In genomic region chr6:43427406-43428111, GRCh38 we compare ENCODE assay signal across 1 cellular context.
TF ChIP-seq lines count a peak whose summit lies in the region.

ABCC10 (plus strand) TSS chr6:43427541; CDS start chr6:43427979, 438 bp downstream.

TF ChIP-seq in HepG2, 621 proteins besides CTCF, POLR2A, EP300 and RAD21 (continued from another document and continues in another):
- TF ChIP-seq, protein P1, sequence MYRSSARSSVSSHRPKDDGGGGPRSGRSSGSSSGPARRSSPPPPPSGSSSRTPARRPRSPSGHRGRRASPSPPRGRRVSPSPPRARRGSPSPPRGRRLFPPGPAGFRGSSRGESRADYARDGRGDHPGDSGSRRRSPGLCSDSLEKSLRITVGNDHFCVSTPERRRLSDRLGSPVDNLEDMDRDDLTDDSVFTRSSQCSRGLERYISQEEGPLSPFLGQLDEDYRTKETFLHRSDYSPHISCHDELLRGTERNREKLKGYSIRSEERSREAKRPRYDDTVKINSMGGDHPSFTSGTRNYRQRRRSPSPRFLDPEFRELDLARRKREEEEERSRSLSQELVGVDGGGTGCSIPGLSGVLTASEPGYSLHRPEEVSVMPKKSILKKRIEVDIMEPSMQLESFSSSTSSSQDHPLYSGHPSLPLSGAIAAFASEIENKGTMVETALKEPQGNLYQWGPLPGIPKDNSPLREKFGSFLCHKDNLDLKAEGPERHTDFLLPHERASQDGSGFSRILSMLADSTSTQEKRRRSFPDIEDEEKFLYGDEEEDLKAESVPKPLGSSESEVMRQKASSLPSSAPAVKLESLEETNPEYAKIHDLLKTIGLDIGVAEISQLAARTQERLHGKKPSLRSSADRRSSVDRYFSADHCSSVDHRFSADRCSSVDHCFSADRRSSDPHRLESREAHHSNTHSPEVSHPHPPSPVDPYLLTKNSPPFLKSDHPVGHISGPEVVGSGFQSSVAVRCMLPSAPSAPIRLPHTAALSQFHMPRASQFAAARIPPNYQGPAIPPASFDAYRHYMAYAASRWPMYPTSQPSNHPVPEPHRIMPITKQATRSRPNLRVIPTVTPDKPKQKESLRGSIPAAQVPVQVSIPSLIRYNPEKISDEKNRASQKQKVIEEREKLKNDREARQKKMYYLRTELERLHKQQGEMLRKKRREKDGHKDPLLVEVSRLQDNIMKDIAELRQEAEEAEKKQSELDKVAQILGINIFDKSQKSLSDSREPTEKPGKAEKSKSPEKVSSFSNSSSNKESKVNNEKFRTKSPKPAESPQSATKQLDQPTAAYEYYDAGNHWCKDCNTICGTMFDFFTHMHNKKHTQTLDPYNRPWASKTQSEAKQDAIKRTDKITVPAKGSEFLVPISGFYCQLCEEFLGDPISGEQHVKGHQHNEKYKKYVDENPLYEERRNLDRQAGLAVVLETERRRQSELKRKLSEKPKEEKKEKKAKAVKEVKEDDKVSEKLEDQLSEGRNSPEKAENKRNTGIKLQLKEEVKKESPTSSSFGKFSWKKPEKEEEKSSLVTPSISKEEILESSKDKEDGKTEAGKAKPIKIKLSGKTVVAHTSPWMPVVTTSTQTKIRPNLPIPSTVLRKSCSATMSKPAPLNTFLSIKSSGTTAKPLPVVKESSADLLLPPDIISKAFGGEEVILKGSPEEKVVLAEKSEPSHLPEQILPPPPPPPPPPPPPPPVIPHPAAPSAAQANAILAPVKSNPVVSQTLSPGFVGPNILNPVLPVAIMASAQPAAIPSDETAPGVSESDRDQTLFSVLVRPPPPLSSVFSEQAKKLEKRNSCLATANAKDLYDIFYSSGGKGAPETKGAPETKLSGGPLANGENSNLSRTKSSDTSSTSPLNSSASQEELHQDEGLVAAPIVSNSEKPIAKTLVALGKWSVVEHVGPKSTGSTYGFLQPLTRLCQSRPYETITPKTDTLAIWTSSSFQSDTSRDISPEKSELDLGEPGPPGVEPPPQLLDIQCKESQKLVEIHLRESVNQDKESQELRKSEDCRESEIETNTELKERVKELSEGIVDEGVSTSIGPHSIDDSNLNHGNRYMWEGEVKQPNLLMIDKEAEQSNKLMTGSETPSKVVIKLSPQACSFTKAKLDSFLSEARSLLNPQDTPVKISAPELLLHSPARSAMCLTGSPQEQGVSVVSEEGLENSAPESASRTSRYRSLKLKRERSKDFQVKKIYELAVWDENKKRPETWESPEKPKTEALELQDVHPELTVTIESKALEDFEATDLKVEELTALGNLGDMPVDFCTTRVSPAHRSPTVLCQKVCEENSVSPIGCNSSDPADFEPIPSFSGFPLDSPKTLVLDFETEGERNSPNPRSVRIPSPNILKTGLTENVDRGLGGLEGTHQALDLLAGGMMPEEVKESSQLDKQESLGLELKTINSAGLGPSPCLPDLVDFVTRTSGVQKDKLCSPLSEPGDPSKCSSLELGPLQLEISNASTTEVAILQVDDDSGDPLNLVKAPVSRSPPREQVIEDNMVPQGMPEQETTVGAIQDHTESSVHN (CRISPR knock-in tag; IDR thresholded peaks at IDR 0.05), result no peak; the same call in 1 of the 2 replicates
- TF ChIP-seq, protein P2, sequence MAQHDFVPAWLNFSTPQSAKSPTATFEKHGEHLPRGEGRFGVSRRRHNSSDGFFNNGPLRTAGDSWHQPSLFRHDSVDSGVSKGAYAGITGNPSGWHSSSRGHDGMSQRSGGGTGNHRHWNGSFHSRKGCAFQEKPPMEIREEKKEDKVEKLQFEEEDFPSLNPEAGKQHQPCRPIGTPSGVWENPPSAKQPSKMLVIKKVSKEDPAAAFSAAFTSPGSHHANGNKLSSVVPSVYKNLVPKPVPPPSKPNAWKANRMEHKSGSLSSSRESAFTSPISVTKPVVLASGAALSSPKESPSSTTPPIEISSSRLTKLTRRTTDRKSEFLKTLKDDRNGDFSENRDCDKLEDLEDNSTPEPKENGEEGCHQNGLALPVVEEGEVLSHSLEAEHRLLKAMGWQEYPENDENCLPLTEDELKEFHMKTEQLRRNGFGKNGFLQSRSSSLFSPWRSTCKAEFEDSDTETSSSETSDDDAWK (CRISPR knock-in tag; IDR thresholded peaks at IDR 0.05), result no peak
- TF ChIP-seq, protein P3, sequence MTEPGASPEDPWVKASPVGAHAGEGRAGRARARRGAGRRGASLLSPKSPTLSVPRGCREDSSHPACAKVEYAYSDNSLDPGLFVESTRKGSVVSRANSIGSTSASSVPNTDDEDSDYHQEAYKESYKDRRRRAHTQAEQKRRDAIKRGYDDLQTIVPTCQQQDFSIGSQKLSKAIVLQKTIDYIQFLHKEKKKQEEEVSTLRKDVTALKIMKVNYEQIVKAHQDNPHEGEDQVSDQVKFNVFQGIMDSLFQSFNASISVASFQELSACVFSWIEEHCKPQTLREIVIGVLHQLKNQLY (CRISPR knock-in tag; IDR thresholded peaks at IDR 0.05), result no peak
- TF ChIP-seq TBP (CRISPR knock-in tag; IDR thresholded peaks at IDR 0.05) (no peak), ZNF761 (CRISPR knock-in tag; conservative IDR thresholded peaks at IDR 0.05) (no peak; the same call in 1 of the 2 replicates), ZNF292 (CRISPR knock-in tag; IDR thresholded peaks at IDR 0.05; ENCODE audit: borderline replicate concordance, low read depth) (peak; percentile 90; the same call in 1 of the 2 replicates), CENPT (CRISPR knock-in tag; IDR thresholded peaks at IDR 0.05; ENCODE audit: low read depth) (no peak), ZFP90 (CRISPR knock-in tag; IDR thresholded peaks at IDR 0.05; ENCODE audit: borderline replicate concordance) (peak; percentile 96), PHF21A (CRISPR knock-in tag; IDR thresholded peaks at IDR 0.05) (peak; percentile 91; the same call in 1 of the 2 replicates), WIZ (CRISPR knock-in tag; IDR thresholded peaks at IDR 0.05) (no peak), BCL6 (CRISPR knock-in tag; IDR thresholded peaks at IDR 0.05) (no peak; the same call in 1 of the 2 replicates), LCORL (IDR thresholded peaks at IDR 0.05) (no peak), LCORL (CRISPR knock-in tag; IDR thresholded peaks at IDR 0.05) (peak; percentile 66), PCBP1 (IDR thresholded peaks at IDR 0.05; ENCODE audit: borderline replicate concordance, low read depth, low read length) (0 out of 2 replicates have a peak, but pooled peaks have one; percentile 73), ZFY (CRISPR knock-in tag; IDR thresholded peaks at IDR 0.05) (peak; percentile 94), ATAD3A (CRISPR knock-in tag; IDR thresholded peaks at IDR 0.05) (no peak), SP1 (IDR thresholded peaks at IDR 0.05) (no peak), SP1 (CRISPR knock-in tag; IDR thresholded peaks at IDR 0.05) (peak; percentile 84), ZNF790 (CRISPR knock-in tag; IDR thresholded peaks at IDR 0.05; ENCODE audit: borderline replicate concordance) (no peak; the same call in 1 of the 2 replicates), FOSL2 (CRISPR knock-in tag; IDR thresholded peaks at IDR 0.05) (0 out of 2 replicates have a peak, but pooled peaks have one; percentile 19), DPF2 (CRISPR knock-in tag; IDR thresholded peaks at IDR 0.05; ENCODE audit: borderline replicate concordance, low read depth) (no peak), ZNF781 (CRISPR knock-in tag; IDR thresholded peaks at IDR 0.05; ENCODE audit: borderline replicate concordance, not compliant biosample characterization) (peak; percentile 55), ZNF607 (CRISPR knock-in tag; IDR thresholded peaks at IDR 0.05; ENCODE audit: borderline replicate concordance) (no peak; the same call in 1 of the 2 replicates), HMG20A (CRISPR knock-in tag; IDR thresholded peaks at IDR 0.05; ENCODE audit: borderline replicate concordance) (no peak), ZNF17 (CRISPR knock-in tag; IDR thresholded peaks at IDR 0.05) (no peak), SNAPC2 (CRISPR knock-in tag; IDR thresholded peaks at IDR 0.05) (no peak), LRRFIP1 (CRISPR knock-in tag; conservative IDR thresholded peaks at IDR 0.05) (no peak), ZNF513 (CRISPR knock-in tag; conservative IDR thresholded peaks at IDR 0.05) (no peak), DBP (CRISPR knock-in tag; IDR thresholded peaks at IDR 0.05; ENCODE audit: not compliant biosample characterization) (no peak), ZFP1 (CRISPR knock-in tag; IDR thresholded peaks at IDR 0.05) (peak; percentile 56; the same call in 1 of the 2 replicates), ZNF780A (CRISPR knock-in tag; IDR thresholded peaks at IDR 0.05) (no peak), E2F2 (CRISPR knock-in tag; IDR thresholded peaks at IDR 0.05; ENCODE audit: borderline replicate concordance) (no peak), SRSF9 (IDR thresholded peaks at IDR 0.05; ENCODE audit: borderline replicate concordance, insufficient read depth, low read depth, low read length, poor library complexity, severe bottlenecking) (no peak)
- TF ChIP-seq, protein P4, sequence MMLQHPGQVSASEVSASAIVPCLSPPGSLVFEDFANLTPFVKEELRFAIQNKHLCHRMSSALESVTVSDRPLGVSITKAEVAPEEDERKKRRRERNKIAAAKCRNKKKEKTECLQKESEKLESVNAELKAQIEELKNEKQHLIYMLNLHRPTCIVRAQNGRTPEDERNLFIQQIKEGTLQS (CRISPR knock-in tag; IDR thresholded peaks at IDR 0.05), result no peak; the same call in 1 of the 2 replicates
- TF ChIP-seq, protein P5, sequence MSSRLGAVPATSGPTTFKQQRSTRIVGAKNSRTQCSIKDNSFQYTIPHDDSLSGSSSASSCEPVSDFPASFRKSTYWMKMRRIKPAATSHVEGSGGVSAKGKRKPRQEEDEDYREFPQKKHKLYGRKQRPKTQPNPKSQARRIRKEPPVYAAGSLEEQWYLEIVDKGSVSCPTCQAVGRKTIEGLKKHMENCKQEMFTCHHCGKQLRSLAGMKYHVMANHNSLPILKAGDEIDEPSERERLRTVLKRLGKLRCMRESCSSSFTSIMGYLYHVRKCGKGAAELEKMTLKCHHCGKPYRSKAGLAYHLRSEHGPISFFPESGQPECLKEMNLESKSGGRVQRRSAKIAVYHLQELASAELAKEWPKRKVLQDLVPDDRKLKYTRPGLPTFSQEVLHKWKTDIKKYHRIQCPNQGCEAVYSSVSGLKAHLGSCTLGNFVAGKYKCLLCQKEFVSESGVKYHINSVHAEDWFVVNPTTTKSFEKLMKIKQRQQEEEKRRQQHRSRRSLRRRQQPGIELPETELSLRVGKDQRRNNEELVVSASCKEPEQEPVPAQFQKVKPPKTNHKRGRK (CRISPR knock-in tag; IDR thresholded peaks at IDR 0.05), result no peak
- TF ChIP-seq, protein P6, sequence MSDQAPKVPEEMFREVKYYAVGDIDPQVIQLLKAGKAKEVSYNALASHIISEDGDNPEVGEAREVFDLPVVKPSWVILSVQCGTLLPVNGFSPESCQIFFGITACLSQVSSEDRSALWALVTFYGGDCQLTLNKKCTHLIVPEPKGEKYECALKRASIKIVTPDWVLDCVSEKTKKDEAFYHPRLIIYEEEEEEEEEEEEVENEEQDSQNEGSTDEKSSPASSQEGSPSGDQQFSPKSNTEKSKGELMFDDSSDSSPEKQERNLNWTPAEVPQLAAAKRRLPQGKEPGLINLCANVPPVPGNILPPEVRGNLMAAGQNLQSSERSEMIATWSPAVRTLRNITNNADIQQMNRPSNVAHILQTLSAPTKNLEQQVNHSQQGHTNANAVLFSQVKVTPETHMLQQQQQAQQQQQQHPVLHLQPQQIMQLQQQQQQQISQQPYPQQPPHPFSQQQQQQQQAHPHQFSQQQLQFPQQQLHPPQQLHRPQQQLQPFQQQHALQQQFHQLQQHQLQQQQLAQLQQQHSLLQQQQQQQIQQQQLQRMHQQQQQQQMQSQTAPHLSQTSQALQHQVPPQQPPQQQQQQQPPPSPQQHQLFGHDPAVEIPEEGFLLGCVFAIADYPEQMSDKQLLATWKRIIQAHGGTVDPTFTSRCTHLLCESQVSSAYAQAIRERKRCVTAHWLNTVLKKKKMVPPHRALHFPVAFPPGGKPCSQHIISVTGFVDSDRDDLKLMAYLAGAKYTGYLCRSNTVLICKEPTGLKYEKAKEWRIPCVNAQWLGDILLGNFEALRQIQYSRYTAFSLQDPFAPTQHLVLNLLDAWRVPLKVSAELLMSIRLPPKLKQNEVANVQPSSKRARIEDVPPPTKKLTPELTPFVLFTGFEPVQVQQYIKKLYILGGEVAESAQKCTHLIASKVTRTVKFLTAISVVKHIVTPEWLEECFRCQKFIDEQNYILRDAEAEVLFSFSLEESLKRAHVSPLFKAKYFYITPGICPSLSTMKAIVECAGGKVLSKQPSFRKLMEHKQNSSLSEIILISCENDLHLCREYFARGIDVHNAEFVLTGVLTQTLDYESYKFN (CRISPR knock-in tag; conservative IDR thresholded peaks at IDR 0.05), result peak; percentile 70
